ENCODE assay signal across 1 cellular context in genomic region chr3:129228891-129229585, GRCh38.
TF ChIP-seq lines count a peak whose summit lies in the region.

No MANE protein-coding gene starts in this region.

TF ChIP-seq in K562, 482 proteins besides CTCF, POLR2A, EP300 and RAD21 (continues in another document):
- TF ChIP-seq FOSL1 (tag; conservative IDR thresholded peaks at IDR 0.05): peak; percentile 58
- TF ChIP-seq ATF3 (IDR thresholded peaks at IDR 0.05): peak; percentile 45; the same call in 1 of the 2 replicates
- no peak for TF ChIP-seq ATF3 (CRISPR knock-in tag; conservative IDR thresholded peaks at IDR 0.05)
- 0 out of 4 replicates have a peak, but pooled peaks of 1 of the 2 experiments have one; percentile 52 for TF ChIP-seq UBTF (IDR thresholded peaks at IDR 0.05; ENCODE audit: borderline replicate concordance in 1 of 2, low read depth in 2 of 2, low read length in 2 of 2)
- TF ChIP-seq CXXC5 (CRISPR knock-in tag; IDR thresholded peaks at IDR 0.05): peak; percentile 43
- TF ChIP-seq TEAD1 (CRISPR knock-in tag; IDR thresholded peaks at IDR 0.05): no peak
- peak; percentile 36; the same call in 1 of the 2 replicates for TF ChIP-seq EP400 (IDR thresholded peaks at IDR 0.05)
- TF ChIP-seq BRD4 (IDR thresholded peaks at IDR 0.05): no peak
- no peak for TF ChIP-seq MLX (CRISPR knock-in tag; conservative IDR thresholded peaks at IDR 0.05)
- peak; percentile 76 for TF ChIP-seq JUND (IDR thresholded peaks at IDR 0.05; ENCODE audit: borderline replicate concordance, low read depth, low read length)
- peak; percentile 60; the same call in 2 of the 3 replicates for TF ChIP-seq JUND (tag; IDR thresholded peaks at IDR 0.05; ENCODE audit: borderline replicate concordance, low read depth, low read length)
- TF ChIP-seq C11orf30 (IDR thresholded peaks at IDR 0.05; ENCODE audit: low read depth): peak; percentile 93
- TF ChIP-seq MAFK (IDR thresholded peaks at IDR 0.05; ENCODE audit: low read length): peak; percentile 58
- TF ChIP-seq SMARCC2 (IDR thresholded peaks at IDR 0.05; ENCODE audit: low read depth): 0 out of 2 replicates have a peak, but pooled peaks have one; percentile 36
- peak; percentile 44 to 62 for TF ChIP-seq NRF1 (conservative IDR thresholded peaks at IDR 0.05 in 1 of 2, IDR thresholded peaks at IDR 0.05 in 1 of 2)
- TF ChIP-seq NR2C2 (CRISPR knock-in tag; IDR thresholded peaks at IDR 0.05): no peak
- TF ChIP-seq NR2C2 (tag; IDR thresholded peaks at IDR 0.05): peak; percentile 41; the same call in 1 of the 2 replicates
- TF ChIP-seq MGA (IDR thresholded peaks at IDR 0.05): peak; percentile 50
- TF ChIP-seq SMARCA4 (IDR thresholded peaks at IDR 0.05): peak; percentile 73
- TF ChIP-seq MTA3 (IDR thresholded peaks at IDR 0.05; ENCODE audit: borderline replicate concordance): peak; percentile 28; the same call in 1 of the 2 replicates
- no peak for TF ChIP-seq ZNF586 (CRISPR knock-in tag; conservative IDR thresholded peaks at IDR 0.05)
- no peak for TF ChIP-seq ZNF124 (CRISPR knock-in tag; IDR thresholded peaks at IDR 0.05)
- TF ChIP-seq HDAC2 (IDR thresholded peaks at IDR 0.05): no peak
- TF ChIP-seq AFF1 (IDR thresholded peaks at IDR 0.05; ENCODE audit: low read depth in 1 of 2, partially characterized antibody in 2 of 2): no peak
- 0 out of 2 replicates have a peak, but pooled peaks have one; percentile 46 for TF ChIP-seq NBN (IDR thresholded peaks at IDR 0.05; ENCODE audit: low read depth)
- 0 out of 2 replicates have a peak, but pooled peaks have one; percentile 13 for TF ChIP-seq ARID2 (IDR thresholded peaks at IDR 0.05)
- TF ChIP-seq MAFG (tag; conservative IDR thresholded peaks at IDR 0.05): peak; percentile 82
- TF ChIP-seq ILK (tag; IDR thresholded peaks at IDR 0.05; ENCODE audit: borderline replicate concordance, low read depth): no peak
- TF ChIP-seq NFRKB (IDR thresholded peaks at IDR 0.05; ENCODE audit: low read depth): 0 out of 2 replicates have a peak, but pooled peaks have one; percentile 60
- TF ChIP-seq BHLHE40 (IDR thresholded peaks at IDR 0.05; ENCODE audit: low read length): no peak
- no peak for TF ChIP-seq ZNF217 (CRISPR knock-in tag; IDR thresholded peaks at IDR 0.05)
- peak; percentile 37; the same call in 1 of the 2 replicates for TF ChIP-seq ZFX (CRISPR knock-in tag; IDR thresholded peaks at IDR 0.05)
- peak; percentile 85 for TF ChIP-seq ZNF592 (IDR thresholded peaks at IDR 0.05)
- no peak for TF ChIP-seq ZSCAN29 (IDR thresholded peaks at IDR 0.05)
- TF ChIP-seq GTF2A2 (tag; IDR thresholded peaks at IDR 0.05): no peak
- peak; percentile 47 for TF ChIP-seq GABPA (tag; conservative IDR thresholded peaks at IDR 0.05; ENCODE audit: low read depth)
